Comparison of ENCODE assay signal across 8 cellular contexts in genomic region chr6:106973018-106973840, GRCh38. TPM values are rescaled to one million over a fixed set of nuclear protein-coding genes. Genes with fewer than 3 reads are reported as not detected.
DNase-seq lines count a peak whose midpoint lies in the region.

No MANE protein-coding gene starts in this region.

- no peaks in the 10 kb centered on the region for H3K36me3 ChIP-seq in subcutaneous abdominal adipose tissue (ENCODE audit: control insufficient read depth in 5 of 5, insufficient read depth in 5 of 5, low read length in 5 of 5)

- H3K27ac Mint-ChIP-seq in activated naive CD4-positive, alpha-beta T cell treated with anti-CD3 and anti-CD28 coated beads for 36 hours: no peak overlapping the region
- no peak overlapping the region for H3K27ac Mint-ChIP-seq in activated naive CD4-positive, alpha-beta T cell treated with anti-CD3 and anti-CD28 coated beads, Interleukin-2, amount 10 ng/mL, durations not matched to agents 7 days and 5 days
- no peak overlapping the region for H3K27ac Mint-ChIP-seq in activated T-helper 1 cell treated with anti-CD3 and anti-CD28 coated beads, Interleukin-12 subunit alpha, Interleukin-12 subunit beta, Interleukin-2, Interleukin-4 antibody, amounts not matched to agents 30 ng/mL and 10 ng/mL and 1 ng/mL, durations not matched to agents 14 hours and 24 hours and 36 hours

- peak overlapping the region; percentile 21 for H3K4me3 Mint-ChIP-seq in activated naive CD4-positive, alpha-beta T cell treated with anti-CD3 and anti-CD28 coated beads for 36 hours
- no peak overlapping the region for H3K4me3 Mint-ChIP-seq in activated naive CD4-positive, alpha-beta T cell treated with anti-CD3 and anti-CD28 coated beads, Interleukin-2, amount 10 ng/mL, durations not matched to agents 7 days and 5 days
- peak overlapping the region; percentile 60 for H3K4me3 Mint-ChIP-seq in activated T-helper 1 cell treated with anti-CD3 and anti-CD28 coated beads, Interleukin-12 subunit alpha, Interleukin-12 subunit beta, Interleukin-2, Interleukin-4 antibody, amounts not matched to agents 30 ng/mL and 10 ng/mL and 1 ng/mL, durations not matched to agents 14 hours and 24 hours and 36 hours

- no peaks in the 10 kb centered on the region for H3K9me3 Mint-ChIP-seq in activated naive CD4-positive, alpha-beta T cell treated with anti-CD3 and anti-CD28 coated beads for 36 hours
- no peaks in the 10 kb centered on the region for H3K9me3 Mint-ChIP-seq in activated naive CD4-positive, alpha-beta T cell treated with anti-CD3 and anti-CD28 coated beads, Interleukin-2, amount 10 ng/mL, durations not matched to agents 7 days and 5 days
- H3K9me3 Mint-ChIP-seq in activated T-helper 1 cell treated with anti-CD3 and anti-CD28 coated beads, Interleukin-12 subunit alpha, Interleukin-12 subunit beta, Interleukin-2, Interleukin-4 antibody, amounts not matched to agents 30 ng/mL and 10 ng/mL and 1 ng/mL, durations not matched to agents 14 hours and 24 hours and 36 hours: no peaks in the 10 kb centered on the region

- H3K4me1 ChIP-seq in subcutaneous abdominal adipose tissue (ENCODE audit: control insufficient read depth in 5 of 5, insufficient read depth in 5 of 5, low read length in 5 of 5): peaks cover 0 to 24% (median 19%) of the 10 kb centered on the region in 5 donors

- H3K27me3 Mint-ChIP-seq in activated naive CD4-positive, alpha-beta T cell treated with anti-CD3 and anti-CD28 coated beads for 36 hours (ENCODE audit: low read depth): peaks cover 46% of the 10 kb centered on the region
- peaks cover 76% of the 10 kb centered on the region for H3K27me3 Mint-ChIP-seq in activated naive CD4-positive, alpha-beta T cell treated with anti-CD3 and anti-CD28 coated beads, Interleukin-2, amount 10 ng/mL, durations not matched to agents 7 days and 5 days
- peaks cover 60% of the 10 kb centered on the region for H3K27me3 Mint-ChIP-seq in activated T-helper 1 cell treated with anti-CD3 and anti-CD28 coated beads, Interleukin-12 subunit alpha, Interleukin-12 subunit beta, Interleukin-2, Interleukin-4 antibody, amounts not matched to agents 30 ng/mL and 10 ng/mL and 1 ng/mL, durations not matched to agents 14 hours and 24 hours and 36 hours (ENCODE audit: insufficient read depth)

- peaks cover 12 to 45% (median 32%) of the 10 kb centered on the region in 5 donors for H3K27me3 ChIP-seq in subcutaneous abdominal adipose tissue (ENCODE audit: control insufficient read depth in 5 of 5, insufficient read depth in 4 of 5, low read length in 5 of 5)

- H3K36me3 Mint-ChIP-seq in activated naive CD4-positive, alpha-beta T cell treated with anti-CD3 and anti-CD28 coated beads for 36 hours (ENCODE audit: low read depth): no peaks in the 10 kb centered on the region
- H3K36me3 Mint-ChIP-seq in activated naive CD4-positive, alpha-beta T cell treated with anti-CD3 and anti-CD28 coated beads, Interleukin-2, amount 10 ng/mL, durations not matched to agents 7 days and 5 days: no peaks in the 10 kb centered on the region
- H3K36me3 Mint-ChIP-seq in activated T-helper 1 cell treated with anti-CD3 and anti-CD28 coated beads, Interleukin-12 subunit alpha, Interleukin-12 subunit beta, Interleukin-2, Interleukin-4 antibody, amounts not matched to agents 30 ng/mL and 10 ng/mL and 1 ng/mL, durations not matched to agents 14 hours and 24 hours and 36 hours (ENCODE audit: low read depth): no peaks in the 10 kb centered on the region

- no peaks in the 10 kb centered on the region for H3K9me3 ChIP-seq in subcutaneous abdominal adipose tissue (ENCODE audit: control insufficient read depth in 5 of 5, low read length in 5 of 5)

- CTCF ChIA-PET in activated naive CD4-positive, alpha-beta T cell treated with anti-CD3 and anti-CD28 coated beads for 36 hours (lab: Charles Lee): no interaction called here
- CTCF ChIA-PET in activated naive CD4-positive, alpha-beta T cell treated with anti-CD3 and anti-CD28 coated beads, Interleukin-2, amount 10 ng/mL, durations not matched to agents 7 days and 5 days (lab: Charles Lee): interaction anchor here (0.6 to 1.4 kb wide), 2 partner anchors 14 to 26 kb away, joined by 3 read pairs; no protein-coding TSS in a partner anchor

- in situ Hi-C loops in G401 (cut with HindIII; ENCODE audit: low sequenced_read_pairs): no loop called here

- H3K4me1 Mint-ChIP-seq in activated naive CD4-positive, alpha-beta T cell treated with anti-CD3 and anti-CD28 coated beads for 36 hours (ENCODE audit: low read depth): peaks cover 8% of the 10 kb centered on the region
- H3K4me1 Mint-ChIP-seq in activated naive CD4-positive, alpha-beta T cell treated with anti-CD3 and anti-CD28 coated beads, Interleukin-2, amount 10 ng/mL, durations not matched to agents 7 days and 5 days: peaks cover 10% of the 10 kb centered on the region
- H3K4me1 Mint-ChIP-seq in activated T-helper 1 cell treated with anti-CD3 and anti-CD28 coated beads, Interleukin-12 subunit alpha, Interleukin-12 subunit beta, Interleukin-2, Interleukin-4 antibody, amounts not matched to agents 30 ng/mL and 10 ng/mL and 1 ng/mL, durations not matched to agents 14 hours and 24 hours and 36 hours (ENCODE audit: low read depth): no peaks in the 10 kb centered on the region

- intact Hi-C loops in activated naive CD4-positive, alpha-beta T cell treated with anti-CD3 and anti-CD28 coated beads for 36 hours (cut with micrococcal nuclease): loop anchor here (10.0 kb wide), 1 partner anchor 608 kb away; the partner anchor contains the start of gene CRYBG1
- intact Hi-C loops in activated T-helper 1 cell treated with anti-CD3 and anti-CD28 coated beads, Interleukin-12 subunit alpha, Interleukin-12 subunit beta, Interleukin-2, Interleukin-4 antibody, amounts not matched to agents 30 ng/mL and 10 ng/mL and 1 ng/mL, durations not matched to agents 14 hours and 24 hours and 36 hours (cut with micrococcal nuclease): no loop called here

- no peak overlapping the region for H3K27ac ChIP-seq in subcutaneous abdominal adipose tissue (ENCODE audit: low read depth, low read length)

- DNase-seq in activated naive CD4-positive, alpha-beta T cell treated with anti-CD3 and anti-CD28 coated beads for 36 hours: no peak
- no peak for DNase-seq in activated naive CD4-positive, alpha-beta T cell treated with anti-CD3 and anti-CD28 coated beads, Interleukin-2, amount 10 ng/mL, durations not matched to agents 7 days and 5 days
- no peak for DNase-seq in activated T-helper 1 cell treated with anti-CD3 and anti-CD28 coated beads, Interleukin-12 subunit alpha, Interleukin-12 subunit beta, Interleukin-2, Interleukin-4 antibody, amounts not matched to agents 30 ng/mL and 10 ng/mL and 1 ng/mL, durations not matched to agents 14 hours and 24 hours and 36 hours (ENCODE audit: low spot score)
- DNase-seq in kidney glomerular epithelial cell (lab: John Stamatoyannopoulos, UW) (peak; percentile 25), G401 (ENCODE audit: low spot score) (no peak), H4 (ENCODE audit: low spot score) (no peak)
- DNase-seq in activated naive CD4-positive, alpha-beta T cell treated with Interleukin-2 at 50 U/mL for 16 hours: no peak

- H3K4me3 ChIP-seq in subcutaneous abdominal adipose tissue (ENCODE audit: low read depth in 1 of 5, low read length in 5 of 5): peak overlapping the region in 4 of 5 donors; percentile 40 to 52 (median 44)

- no peak overlapping the region for H3K9ac ChIP-seq in subcutaneous abdominal adipose tissue (ENCODE audit: low read length in 5 of 5)

RNA-seq across cellular contexts. Expression of gene CD24, which starts 1.3 kb away (rescaled TPM):
- under 1 TPM in 1 of 2 experiments, not detected in 1; 0.30 TPM for total RNA-seq in activated naive CD4-positive, alpha-beta T cell treated with anti-CD3 and anti-CD28 coated beads for 36 hours
- total RNA-seq in activated T-helper 1 cell treated with anti-CD3 and anti-CD28 coated beads, Interleukin-12 subunit alpha, Interleukin-12 subunit beta, Interleukin-2, Interleukin-4 antibody, amounts not matched to agents 30 ng/mL and 10 ng/mL and 1 ng/mL, durations not matched to agents 14 hours and 24 hours and 36 hours: 0.56 and 0.65 TPM in 2 replicates
- 1.3 TPM in 1 of 2 replicates, not detected in the other for total RNA-seq in G401 (2014; rRNA removed; shearing (Covaris generic))
- total RNA-seq in H4 (2014; rRNA removed; shearing (Covaris generic)): 240 and 276 TPM in 2 replicates

RNA-seq across cellular contexts. Expression of gene MTRES1, which starts 54.8 kb away (rescaled TPM):
- 10 to 100 TPM in 1 of 2 experiments, 1 to 10 TPM in 1; 8.3 to 12.3 TPM for total RNA-seq in activated naive CD4-positive, alpha-beta T cell treated with anti-CD3 and anti-CD28 coated beads for 36 hours
- total RNA-seq in activated T-helper 1 cell treated with anti-CD3 and anti-CD28 coated beads, Interleukin-12 subunit alpha, Interleukin-12 subunit beta, Interleukin-2, Interleukin-4 antibody, amounts not matched to agents 30 ng/mL and 10 ng/mL and 1 ng/mL, durations not matched to agents 14 hours and 24 hours and 36 hours: 16.5 and 17.1 TPM in 2 replicates
- total RNA-seq in G401 (2014; rRNA removed; shearing (Covaris generic)): 11.2 and 23.4 TPM in 2 replicates
- 12.6 and 16.0 TPM in 2 replicates for total RNA-seq in H4 (2014; rRNA removed; shearing (Covaris generic))

Comparison
In these comparisons a context has a peak if more than half of its experiments do, and no peak if none do; other contexts are left out.
1. RNA of gene CD24, which starts 1.3 kb away (total RNA-seq): 240 to 276 TPM in H4; 1.3 TPM in G401, 0.56 to 0.65 TPM in activated T-helper 1 cell treated with anti-CD3 and anti-CD28 coated beads, Interleukin-12 subunit alpha, Interleukin-12 subunit beta, Interleukin-2, Interleukin-4 antibody, amounts not matched to agents 30 ng/mL and 10 ng/mL and 1 ng/mL, durations not matched to agents 14 hours and 24 hours and 36 hours and 0.30 TPM in activated naive CD4-positive, alpha-beta T cell treated with anti-CD3 and anti-CD28 coated beads for 36 hours; every median in the first group is over 100 times any median in the second.